Comparison of ENCODE assay signal across 10 cellular contexts in genomic region chr7:116955340-116955739, GRCh38. TPM values are rescaled to one million over a fixed set of nuclear protein-coding genes. Genes with fewer than 3 reads are reported as not detected.
DNase-seq lines count a peak whose midpoint lies in the region; ATAC-seq and TF ChIP-seq lines count a peak whose summit lies in the region.
"Had no signal": no experiment of that assay in that cellular context is flagged by ENCODE, and none has a peak within 500 bp of the region (broad histone marks: within the 10 kb centered on the region; RNA-seq: fewer than 3 reads in every experiment).

No MANE protein-coding gene starts in this region.

- H3K4me2 ChIP-seq in GM23248 (ENCODE audit: unreplicated experiment) = peak overlapping the region; percentile 93

- H3K9me2 ChIP-seq in GM23248 (ENCODE audit: insufficient read depth) = no peaks in the 10 kb centered on the region

- H3K36me3 ChIP-seq in GM23248 (ENCODE audit: low read depth) = no peaks in the 10 kb centered on the region
- H3K36me3 ChIP-seq in RWPE2 (ENCODE audit: low read depth) = no peaks in the 10 kb centered on the region
- no peaks in the 10 kb centered on the region for H3K36me3 ChIP-seq in rectal smooth muscle tissue (ENCODE audit: control insufficient read depth, insufficient read depth, low read length)

- H3K79me2 ChIP-seq in GM23248 (ENCODE audit: insufficient read depth) = peaks cover 61% of the 10 kb centered on the region

- peaks cover 16% of the 10 kb centered on the region for H3F3A ChIP-seq in GM23248 (ENCODE audit: insufficient read depth)

- TF ChIP-seq CTCF in RWPE2 (IDR thresholded peaks at IDR 0.05; ENCODE audit: poor library complexity, severe bottlenecking) (no peak), epithelial cell of esophagus (IDR thresholded peaks at IDR 0.05; ENCODE audit: insufficient read depth, low read depth, low read length, missing control alignments) (no peak)

- ATAC-seq in RWPE2 (ENCODE audit: low read depth) (no peak), GM21723 (IDR thresholded peaks at IDR 0.05; ENCODE audit: unreplicated experiment) (no peak), HG03571 (IDR thresholded peaks at IDR 0.05; ENCODE audit: unreplicated experiment) (no peak)

- DNase-seq in GM23248 = no peak
- no peak for DNase-seq in RWPE2 (ENCODE audit: low spot score)
- DNase-seq in epithelial cell of esophagus (ENCODE audit: low read depth) = no peak
- DNase-seq in ecto neural progenitor cell (ENCODE audit: low spot score) = no peak
- DNase-seq in NK-92 treated with Interleukin-12 subunit alpha and Interleukin-12 subunit beta, amount 100 ng/mL, for 24 hours (lab: John Stamatoyannopoulos, UW) = no peak
- DNase-seq: cortex of kidney, NCI-H1694 had no signal

- no peaks in the 10 kb centered on the region for H4K20me1 ChIP-seq in GM23248 (ENCODE audit: insufficient read depth)

- peaks cover 22% of the 10 kb centered on the region for H3K4me1 ChIP-seq in GM23248 (ENCODE audit: insufficient read depth)
- H3K4me1 ChIP-seq in RWPE2 (ENCODE audit: insufficient read depth, poor library complexity, severe bottlenecking) = peaks cover 18% of the 10 kb centered on the region
- peaks cover 14% of the 10 kb centered on the region for H3K4me1 ChIP-seq in rectal smooth muscle tissue (ENCODE audit: control insufficient read depth, insufficient read depth, low read length)

- H3K4me3 ChIP-seq in GM23248 (peak overlapping the region; percentile 85), RWPE2 (ENCODE audit: severe bottlenecking) (peak overlapping the region; percentile 94), epithelial cell of esophagus (ENCODE audit: low read length) (peak overlapping the region; percentile 70), rectal smooth muscle tissue (ENCODE audit: low read length) (peak overlapping the region; percentile 2)

- H3K9me3 ChIP-seq in GM23248 (ENCODE audit: low read depth) (no peaks in the 10 kb centered on the region), RWPE2 (ENCODE audit: severe bottlenecking) (peaks cover 3% of the 10 kb centered on the region)

- in situ Hi-C loops in GM23248 (cut with MboI) = no loop called here

- no peak overlapping the region for H2AFZ ChIP-seq in GM23248

- H3K27ac ChIP-seq in GM23248 (0 out of 2 replicates have a peak overlapping the region, but pooled peaks have one; percentile 96), RWPE2 (ENCODE audit: poor library complexity, severe bottlenecking) (no peak overlapping the region), rectal smooth muscle tissue (ENCODE audit: low read depth, low read length) (peak overlapping the region; percentile 97)

- H3K27me3 ChIP-seq in GM23248 (replicated peaks; ENCODE audit: insufficient read depth) = no peaks in the 10 kb centered on the region
- H3K27me3 ChIP-seq in RWPE2 (ENCODE audit: insufficient read depth, poor library complexity, severe bottlenecking) = no peaks in the 10 kb centered on the region
- H3K27me3 ChIP-seq in rectal smooth muscle tissue (ENCODE audit: control insufficient read depth, insufficient read depth, low read length) = no peaks in the 10 kb centered on the region

- H3K9ac ChIP-seq in GM23248 = peak overlapping the region; percentile 98
- H3K9ac ChIP-seq in rectal smooth muscle tissue (ENCODE audit: low read length) = no peak overlapping the region

RNA-seq across cellular contexts. Expression of gene ST7, which starts 2.0 kb away (rescaled TPM):
- 17.8 and 28.2 TPM in 2 replicates for total RNA-seq in GM23248 (2014; rRNA removed; shearing (Covaris generic))
- polyA plus RNA-seq in GM23248 (2016; fragmentation: Nextera tagmentation; extraction: Ambion mirVana) = 21.9 and 22.7 TPM in 2 replicates

Comparison
In these comparisons a context has a peak if more than half of its experiments do, and no peak if none do; other contexts are left out.
1. H3K4me3 ChIP-seq: peak in every context shown above with its lines; median percentile 94 in RWPE2; 85 in GM23248; 70 in epithelial cell of esophagus; 2 in rectal smooth muscle tissue.